In genomic region chr1:38915352-38915948, GRCh38 we compare ENCODE assay signal across 1 cellular context.
TF ChIP-seq lines count a peak whose summit lies in the region.

No MANE protein-coding gene starts in this region.

TF ChIP-seq in K562, 482 proteins besides CTCF, POLR2A, EP300 and RAD21 (continued from another document and continues in another):
- TF ChIP-seq TFE3 (CRISPR knock-in tag; IDR thresholded peaks at IDR 0.05) (no peak), TBL1XR1 (IDR thresholded peaks at IDR 0.05; ENCODE audit: low read length in 2 of 2) (peak; percentile 44 to 98; a peak in 3 of 4 replicates), NFE2 (IDR thresholded peaks at IDR 0.05; ENCODE audit: low read depth) (peak; percentile 29), ZC3H4 (CRISPR knock-in tag; IDR thresholded peaks at IDR 0.05; ENCODE audit: borderline replicate concordance) (no peak), GATAD2B (IDR thresholded peaks at IDR 0.05; ENCODE audit: borderline replicate concordance) (peak; percentile 98), HOXB6 (CRISPR knock-in tag; IDR thresholded peaks at IDR 0.05; ENCODE audit: borderline replicate concordance) (no peak), ZNF75A (CRISPR knock-in tag; IDR thresholded peaks at IDR 0.05) (0 out of 2 replicates have a peak, but pooled peaks have one; percentile 20), HDAC2 (IDR thresholded peaks at IDR 0.05) (peak; percentile 92), CC2D1A (IDR thresholded peaks at IDR 0.05) (peak; percentile 87; the same call in 1 of the 2 replicates), MYC (IDR thresholded peaks at IDR 0.05; ENCODE audit: low read depth, low read length) (peak; percentile 58; the same call in 1 of the 2 replicates), MYC (CRISPR knock-in tag; IDR thresholded peaks at IDR 0.05; ENCODE audit: borderline replicate concordance, low read depth) (no peak), POLR2AphosphoS5 (IDR thresholded peaks at IDR 0.05; ENCODE audit: control insufficient read depth, insufficient read depth, low read depth, low read length) (peak; percentile 95), U2AF1 (optimal IDR thresholded peaks at IDR 0.05; ENCODE audit: low read depth, low read length) (no peak), NFIC (IDR thresholded peaks at IDR 0.05) (peak; percentile 92), SMARCC2 (IDR thresholded peaks at IDR 0.05; ENCODE audit: low read depth) (peak; percentile 93), EP400 (IDR thresholded peaks at IDR 0.05) (no peak), ZNF134 (CRISPR knock-in tag; conservative IDR thresholded peaks at IDR 0.05) (no peak), ILF3 (IDR thresholded peaks at IDR 0.05; ENCODE audit: borderline replicate concordance) (peak; percentile 89; the same call in 1 of the 2 replicates), CSDE1 (IDR thresholded peaks at IDR 0.05) (no peak), PML (IDR thresholded peaks at IDR 0.05; ENCODE audit: low read length) (peak; percentile 96), ZHX1 (conservative IDR thresholded peaks at IDR 0.05; ENCODE audit: low read length) (no peak), POLR3A (IDR thresholded peaks at IDR 0.05; ENCODE audit: borderline replicate concordance, extremely low read depth, insufficient read depth, insufficient read length) (no peak), IRF9 (tag; IDR thresholded peaks at IDR 0.05) (no peak), SIX5 (IDR thresholded peaks at IDR 0.05; ENCODE audit: borderline replicate concordance in 1 of 2, insufficient read depth in 1 of 2, low read depth in 1 of 2, low read length in 2 of 2) (no peak), BRF1 (IDR thresholded peaks at IDR 0.05; ENCODE audit: borderline replicate concordance, extremely low read depth, insufficient read length) (no peak), ZNF282 (CRISPR knock-in tag; IDR thresholded peaks at IDR 0.05) (no peak), TRIM24 (IDR thresholded peaks at IDR 0.05) (peak; percentile 86 to 94), MBD2 (IDR thresholded peaks at IDR 0.05; ENCODE audit: borderline replicate concordance, low read depth) (peak; percentile 85), MAFF (IDR thresholded peaks at IDR 0.05; ENCODE audit: low read length) (no peak; the same call in 1 of the 2 replicates), KLF1 (tag; IDR thresholded peaks at IDR 0.05) (no peak), KDM5B (IDR thresholded peaks at IDR 0.05; ENCODE audit: insufficient replicate concordance, low read depth, low read length) (no peak), ZBTB1 (CRISPR knock-in tag; IDR thresholded peaks at IDR 0.05; ENCODE audit: borderline replicate concordance, low read depth) (no peak), KDM1A (IDR thresholded peaks at IDR 0.05) (peak; percentile 93 to 95), NR4A1 (CRISPR knock-in tag; IDR thresholded peaks at IDR 0.05) (no peak), NR4A1 (tag; IDR thresholded peaks at IDR 0.05) (peak; percentile 87; the same call in 1 of the 2 replicates), MAX (CRISPR knock-in tag; IDR thresholded peaks at IDR 0.05) (no peak), FOXK2 (conservative IDR thresholded peaks at IDR 0.05 in 1 of 2, IDR thresholded peaks at IDR 0.05 in 1 of 2; ENCODE audit: low read depth in 2 of 2) (peak; percentile 88), SMAD3 (CRISPR knock-in tag; conservative IDR thresholded peaks at IDR 0.05) (peak; percentile 76; the same call in 1 of the 2 replicates), TCF7 (IDR thresholded peaks at IDR 0.05; ENCODE audit: borderline replicate concordance) (peak; percentile 90), DACH1 (IDR thresholded peaks at IDR 0.05; ENCODE audit: partially characterized antibody) (peak; percentile 87), KHSRP (IDR thresholded peaks at IDR 0.05) (peak; percentile 62), CCNT2 (IDR thresholded peaks at IDR 0.05; ENCODE audit: borderline replicate concordance, extremely low read depth, insufficient read length, low read depth, low read length) (peak; percentile 99), MXI1 (IDR thresholded peaks at IDR 0.05; ENCODE audit: low read depth, low read length) (peak; percentile 51; the same call in 1 of the 2 replicates), MEIS2 (IDR thresholded peaks at IDR 0.05; ENCODE audit: partially characterized antibody) (peak; percentile 52), HIVEP1 (CRISPR knock-in tag; IDR thresholded peaks at IDR 0.05) (no peak), SMAD4 (CRISPR knock-in tag; conservative IDR thresholded peaks at IDR 0.05) (peak; percentile 74), BCOR (IDR thresholded peaks at IDR 0.05) (peak; percentile 71; the same call in 1 of the 2 replicates), SOX6 (IDR thresholded peaks at IDR 0.05) (peak; percentile 96), ZBTB11 (CRISPR knock-in tag; IDR thresholded peaks at IDR 0.05) (peak in 1 of 3 experiments; percentile 83; a peak in 2 of 6 replicates), FOXJ3 (CRISPR knock-in tag; IDR thresholded peaks at IDR 0.05) (peak; percentile 71; the same call in 1 of the 2 replicates), E2F1 (CRISPR knock-in tag; IDR thresholded peaks at IDR 0.05) (0 out of 2 replicates have a peak, but pooled peaks have one; percentile 23), RUNX1 (IDR thresholded peaks at IDR 0.05; ENCODE audit: low read depth) (0 out of 2 replicates have a peak, but pooled peaks have one; percentile 79), FOXA3 (CRISPR knock-in tag; conservative IDR thresholded peaks at IDR 0.05 in 1 of 2, IDR thresholded peaks at IDR 0.05 in 1 of 2) (peak; percentile 89 to 98; a peak in 3 of 4 replicates), ZNF511 (CRISPR knock-in tag; IDR thresholded peaks at IDR 0.05) (no peak), NFRKB (IDR thresholded peaks at IDR 0.05; ENCODE audit: low read depth) (no peak), ZNF717 (CRISPR knock-in tag; IDR thresholded peaks at IDR 0.05) (no peak), ZNF274 (IDR thresholded peaks at IDR 0.05; ENCODE audit: borderline replicate concordance, low read depth, low read length) (peak; percentile 45; the same call in 1 of the 2 replicates), ZBED1 (IDR thresholded peaks at IDR 0.05) (0 out of 2 replicates have a peak, but pooled peaks have one; percentile 65), CHAMP1 (IDR thresholded peaks at IDR 0.05) (peak; percentile 73), TCF3 (CRISPR knock-in tag; IDR thresholded peaks at IDR 0.05) (peak; percentile 98), MEF2A (IDR thresholded peaks at IDR 0.05; ENCODE audit: control insufficient read depth, low read depth, low read length) (0 out of 2 replicates have a peak, but pooled peaks have one; percentile 2), NFE2L1 (tag; IDR thresholded peaks at IDR 0.05; ENCODE audit: borderline replicate concordance, low read depth) (no peak), MAFK (IDR thresholded peaks at IDR 0.05; ENCODE audit: low read length) (no peak), TAL1 (IDR thresholded peaks at IDR 0.05) (peak; percentile 97), STAT5B (CRISPR knock-in tag; IDR thresholded peaks at IDR 0.05) (no peak)
